ENCODE assay signal across 1 cellular context in the genomic region with DNA sequence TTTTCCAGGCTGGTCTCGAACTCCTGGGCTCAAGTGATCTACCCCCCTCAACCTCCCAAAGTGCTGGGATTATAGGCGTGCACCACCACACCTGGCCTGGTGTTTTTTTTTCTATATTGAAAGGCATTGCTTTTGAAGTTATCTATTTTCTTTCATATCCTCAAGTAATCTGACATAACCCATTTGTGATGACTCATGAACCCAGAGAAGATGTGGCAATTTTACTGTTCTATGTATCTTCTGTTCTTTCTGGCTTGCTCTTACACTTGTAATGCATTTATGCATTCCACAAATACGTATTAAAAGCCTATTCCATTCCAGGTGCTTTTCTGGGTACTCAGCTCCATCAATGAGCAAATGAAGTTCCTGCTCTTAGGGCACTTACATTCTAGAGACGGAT.
A peak's percentile ranks its signal among the peaks of the same experiment; 100 is the strongest.
TF ChIP-seq lines count a peak whose summit lies in the region.

No MANE protein-coding gene starts in this region.

TF ChIP-seq in HCT116, 20 proteins besides CTCF, POLR2A, EP300 and RAD21 (continued from another document):
- TF ChIP-seq, protein P1, sequence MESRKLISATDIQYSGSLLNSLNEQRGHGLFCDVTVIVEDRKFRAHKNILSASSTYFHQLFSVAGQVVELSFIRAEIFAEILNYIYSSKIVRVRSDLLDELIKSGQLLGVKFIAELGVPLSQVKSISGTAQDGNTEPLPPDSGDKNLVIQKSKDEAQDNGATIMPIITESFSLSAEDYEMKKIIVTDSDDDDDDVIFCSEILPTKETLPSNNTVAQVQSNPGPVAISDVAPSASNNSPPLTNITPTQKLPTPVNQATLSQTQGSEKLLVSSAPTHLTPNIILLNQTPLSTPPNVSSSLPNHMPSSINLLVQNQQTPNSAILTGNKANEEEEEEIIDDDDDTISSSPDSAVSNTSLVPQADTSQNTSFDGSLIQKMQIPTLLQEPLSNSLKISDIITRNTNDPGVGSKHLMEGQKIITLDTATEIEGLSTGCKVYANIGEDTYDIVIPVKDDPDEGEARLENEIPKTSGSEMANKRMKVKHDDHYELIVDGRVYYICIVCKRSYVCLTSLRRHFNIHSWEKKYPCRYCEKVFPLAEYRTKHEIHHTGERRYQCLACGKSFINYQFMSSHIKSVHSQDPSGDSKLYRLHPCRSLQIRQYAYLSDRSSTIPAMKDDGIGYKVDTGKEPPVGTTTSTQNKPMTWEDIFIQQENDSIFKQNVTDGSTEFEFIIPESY (IDR thresholded peaks at IDR 0.05; ENCODE audit: extremely low read depth, insufficient replicate concordance, low read length) = no peak
- TF ChIP-seq FOSL1 (IDR thresholded peaks at IDR 0.05; ENCODE audit: low read depth) (peak; percentile 81), SIN3A (IDR thresholded peaks at IDR 0.05; ENCODE audit: low read depth) (no peak; the same call in 1 of the 2 replicates)
TF ChIP-seq in HCT116: peak in this region for 9.
